Comparison of ENCODE assay signal across 1 cellular context in the genomic region with DNA sequence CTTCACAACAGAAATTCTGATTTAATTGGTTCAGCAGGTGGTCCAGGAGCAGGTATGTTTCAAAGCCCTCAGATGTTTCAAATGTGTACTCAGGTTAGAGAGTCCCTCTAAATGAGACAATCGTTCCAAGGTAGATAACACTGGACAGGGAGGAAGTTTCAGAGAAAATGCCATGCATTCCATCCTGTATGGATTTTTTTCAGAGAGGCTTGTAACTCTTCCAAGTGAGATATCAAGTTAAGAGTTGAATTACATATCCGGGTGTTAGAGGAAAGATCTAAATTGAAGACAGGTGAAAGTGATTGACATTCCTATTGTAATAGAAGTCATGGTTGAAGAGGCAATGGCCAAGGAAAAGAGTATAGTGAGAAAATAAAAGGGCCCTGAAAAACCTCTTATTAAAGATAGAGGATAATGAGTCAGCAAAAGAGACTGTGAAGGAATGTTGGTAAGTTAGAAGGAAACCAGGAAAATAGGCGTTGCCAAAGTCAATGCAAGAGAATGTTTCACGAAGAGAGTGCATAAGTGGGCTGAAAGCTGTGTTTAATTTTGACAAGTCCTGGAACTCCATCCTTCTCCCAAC.
TF ChIP-seq lines count a peak whose summit lies in the region.

No MANE protein-coding gene starts in this region.

TF ChIP-seq in HepG2, 621 proteins besides CTCF, POLR2A, EP300 and RAD21 (continued from another document):
- TF ChIP-seq PAXIP1 (CRISPR knock-in tag; conservative IDR thresholded peaks at IDR 0.05) (peak; percentile 71), ZNF660 (CRISPR knock-in tag; IDR thresholded peaks at IDR 0.05; ENCODE audit: borderline replicate concordance, low read depth) (no peak), ZNF652 (CRISPR knock-in tag; IDR thresholded peaks at IDR 0.05; ENCODE audit: borderline replicate concordance, low read depth) (peak; percentile 17; the same call in 1 of the 2 replicates), HDAC6 (IDR thresholded peaks at IDR 0.05; ENCODE audit: low read depth, low read length) (no peak), NFIC (IDR thresholded peaks at IDR 0.05; ENCODE audit: low read length) (peak; percentile 68; the same call in 1 of the 2 replicates), TEF (CRISPR knock-in tag; IDR thresholded peaks at IDR 0.05) (no peak), ZNF614 (CRISPR knock-in tag; IDR thresholded peaks at IDR 0.05; ENCODE audit: borderline replicate concordance) (0 out of 2 replicates have a peak, but pooled peaks have one; percentile 20), MED1 (CRISPR knock-in tag; IDR thresholded peaks at IDR 0.05) (peak; percentile 84), MYNN (CRISPR knock-in tag; IDR thresholded peaks at IDR 0.05; ENCODE audit: low read depth) (0 out of 2 replicates have a peak, but pooled peaks have one; percentile 18), TFAP4 (IDR thresholded peaks at IDR 0.05; ENCODE audit: borderline replicate concordance, low read depth) (peak; percentile 67; the same call in 1 of the 2 replicates), ZNF761 (CRISPR knock-in tag; conservative IDR thresholded peaks at IDR 0.05) (peak; percentile 66; the same call in 1 of the 2 replicates), ARID3A (IDR thresholded peaks at IDR 0.05; ENCODE audit: low read depth, low read length) (peak; percentile 9; the same call in 1 of the 2 replicates), STAG1 (CRISPR knock-in tag; IDR thresholded peaks at IDR 0.05) (peak; percentile 26; the same call in 1 of the 2 replicates), BCL6 (CRISPR knock-in tag; IDR thresholded peaks at IDR 0.05) (peak; percentile 82), DPF2 (CRISPR knock-in tag; IDR thresholded peaks at IDR 0.05; ENCODE audit: borderline replicate concordance, low read depth) (peak; percentile 50; the same call in 1 of the 2 replicates), MAFK (conservative IDR thresholded peaks at IDR 0.05 in 1 of 2, IDR thresholded peaks at IDR 0.05 in 1 of 2; ENCODE audit: low read length in 2 of 2) (peak; percentile 75 to 77), HNF4G (IDR thresholded peaks at IDR 0.05; ENCODE audit: borderline replicate concordance, low read depth, low read length) (peak; percentile 26; the same call in 1 of the 2 replicates), HNF4G (CRISPR knock-in tag; IDR thresholded peaks at IDR 0.05; ENCODE audit: borderline replicate concordance, low read depth) (0 out of 2 replicates have a peak, but pooled peaks have one; percentile 15)
- TF ChIP-seq, protein P1, sequence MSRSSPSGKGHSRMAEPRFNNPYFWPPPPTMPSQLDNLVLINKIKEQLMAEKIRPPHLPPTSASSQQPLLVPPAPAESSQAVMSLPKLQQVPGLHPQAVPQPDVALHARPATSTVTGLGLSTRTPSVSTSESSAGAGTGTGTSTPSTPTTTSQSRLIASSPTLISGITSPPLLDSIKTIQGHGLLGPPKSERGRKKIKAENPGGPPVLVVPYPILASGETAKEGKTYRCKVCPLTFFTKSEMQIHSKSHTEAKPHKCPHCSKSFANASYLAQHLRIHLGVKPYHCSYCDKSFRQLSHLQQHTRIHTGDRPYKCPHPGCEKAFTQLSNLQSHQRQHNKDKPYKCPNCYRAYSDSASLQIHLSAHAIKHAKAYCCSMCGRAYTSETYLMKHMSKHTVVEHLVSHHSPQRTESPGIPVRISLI (CRISPR knock-in tag; IDR thresholded peaks at IDR 0.05; ENCODE audit: borderline replicate concordance), result peak; percentile 88
